Comparison of ENCODE assay signal across 18 cellular contexts in genomic region chr17:19578545-19578944, GRCh38. TPM values are rescaled to one million over a fixed set of nuclear protein-coding genes. Genes with fewer than 3 reads are reported as not detected.
A peak's percentile ranks its signal among the peaks of the same experiment; 100 is the strongest.
DNase-seq lines count a peak whose midpoint lies in the region; ATAC-seq, FAIRE-seq and TF ChIP-seq lines count a peak whose summit lies in the region.
"Had no signal": no experiment of that assay in that cellular context is flagged by ENCODE, and none has a peak within 500 bp of the region (broad histone marks: within the 10 kb centered on the region; RNA-seq: fewer than 3 reads in every experiment).

No MANE protein-coding gene starts in this region.

- no peak overlapping the region for H3K4me3 ChIP-seq in A673 (ENCODE audit: low read depth, low read length, poor library complexity, severe bottlenecking)
- H3K4me3 ChIP-seq in astrocyte of the spinal cord (ENCODE audit: low read depth, low read length) = no peak overlapping the region
- H3K4me3 ChIP-seq: mucosa of descending colon, pancreas had no signal

- no peak overlapping the region for H3K27ac Mint-ChIP-seq in mesothelial cell of epicardium
- H3K27ac Mint-ChIP-seq: activated CD8-positive, alpha-beta memory T cell treated with anti-CD3 and anti-CD28 coated beads, Interleukin-2, amount 10 ng/mL, durations not matched to agents 7 days and 5 days had no signal

- TF ChIP-seq POLR2A in H54 (IDR thresholded peaks at IDR 0.05; ENCODE audit: low read depth, low read length) = no peak

- POLR2A ChIA-PET in A673 (lab: Charles Lee; ENCODE audit: low non-redundant PET) = no interaction called here

- no peak overlapping the region for H3K27ac ChIP-seq in A673 (ENCODE audit: low read depth, low read length, poor library complexity, severe bottlenecking)
- H3K27ac ChIP-seq: pancreas had no signal

- H3K9me3 Mint-ChIP-seq in mesothelial cell of epicardium = no peaks in the 10 kb centered on the region

- ATAC-seq in GM19455 (IDR thresholded peaks at IDR 0.05; ENCODE audit: unreplicated experiment) = no peak
- ATAC-seq: activated CD4-positive, CD25-positive, alpha-beta regulatory T cell treated with anti-CD3 and anti-CD28 coated beads, Interleukin-2, amount 50 U/mL, for 24 hours; activated CD8-positive, alpha-beta memory T cell treated with anti-CD3 and anti-CD28 coated beads, Interleukin-2, amount 10 ng/mL, durations not matched to agents 7 days and 5 days; mucosa of descending colon; pancreas had no signal

- peaks cover 4% of the 10 kb centered on the region for H3K4me1 Mint-ChIP-seq in mesothelial cell of epicardium
- H3K4me1 Mint-ChIP-seq: activated CD8-positive, alpha-beta memory T cell treated with anti-CD3 and anti-CD28 coated beads, Interleukin-2, amount 10 ng/mL, durations not matched to agents 7 days and 5 days had no signal

- in situ Hi-C loops in astrocyte of the spinal cord (cut with HindIII; ENCODE audit: low sequenced_read_pairs) = no loop called here

- no peaks in the 10 kb centered on the region for H3K9me3 ChIP-seq in A673 (ENCODE audit: low read depth, low read length, poor library complexity, severe bottlenecking)
- H3K9me3 ChIP-seq: mucosa of descending colon, pancreas had no signal

- H3K27me3 ChIP-seq in A673 (replicated peaks; ENCODE audit: insufficient read depth, low read depth, low read length, poor library complexity) = peaks cover 6% of the 10 kb centered on the region

- intact Hi-C loops in A673 (cut with micrococcal nuclease; ENCODE audit: unreplicated experiment) = no loop called here

- no peak for FAIRE-seq in H54 (lab: Jason Lieb, UNC)
- FAIRE-seq: H1, pancreas had no signal

- peaks cover 4% of the 10 kb centered on the region for H3K4me1 ChIP-seq in A673 (ENCODE audit: insufficient read depth, low read length, poor library complexity, severe bottlenecking)
- H3K4me1 ChIP-seq: pancreas had no signal

- peaks cover 26% of the 10 kb centered on the region for H3K27me3 Mint-ChIP-seq in mesothelial cell of epicardium (ENCODE audit: low read depth)

- no peaks in the 10 kb centered on the region for H3K36me3 Mint-ChIP-seq in mesothelial cell of epicardium
- H3K36me3 Mint-ChIP-seq: activated CD8-positive, alpha-beta memory T cell treated with anti-CD3 and anti-CD28 coated beads, Interleukin-2, amount 10 ng/mL, durations not matched to agents 7 days and 5 days had no signal

- BruUV-seq in A673 (replicated peaks; lab: Mats Ljungman, UMichigan) = no TSS peak

- TF ChIP-seq CTCF in A673 (conservative IDR thresholded peaks at IDR 0.05; ENCODE audit: low read depth, low read length) = no peak
- no peak for TF ChIP-seq CTCF in astrocyte of the spinal cord (IDR thresholded peaks at IDR 0.05; ENCODE audit: low read depth, low read length)
- TF ChIP-seq CTCF in mesothelial cell of epicardium (IDR thresholded peaks at IDR 0.05; ENCODE audit: unreplicated experiment) = no peak

- H3K36me3 ChIP-seq in A673 (ENCODE audit: insufficient read depth, low read length, poor library complexity, severe bottlenecking) = no peaks in the 10 kb centered on the region
- H3K36me3 ChIP-seq: pancreas had no signal

- peak overlapping the region; percentile 3 for H3K4me3 Mint-ChIP-seq in mesothelial cell of epicardium
- H3K4me3 Mint-ChIP-seq: activated CD8-positive, alpha-beta memory T cell treated with anti-CD3 and anti-CD28 coated beads, Interleukin-2, amount 10 ng/mL, durations not matched to agents 7 days and 5 days had no signal

- DNase-seq in A673 (ENCODE audit: low spot score) (peak; percentile 54), H54 (ENCODE audit: insufficient read length, low spot score) (peak; percentile 51), astrocyte of the spinal cord (ENCODE audit: low read depth, low spot score) (peak; percentile 5), mesothelial cell of epicardium (ENCODE audit: low spot score in 2 of 2, unreplicated experiment in 2 of 2) (no peak), NCI-H1092 treated with DMSO at 0.1 percent for 48 hours (lab: John Stamatoyannopoulos, UW) (no peak)
- no peak for DNase-seq in activated CD4-positive, CD25-positive, alpha-beta regulatory T cell (lab: John Stamatoyannopoulos, UW)
- DNase-seq in NK-92 treated with Interleukin-12 subunit alpha and Interleukin-12 subunit beta, amount 100 ng/mL, for 24 hours (lab: John Stamatoyannopoulos, UW) = no peak
- DNase-seq: activated CD8-positive, alpha-beta memory T cell treated with anti-CD3 and anti-CD28 coated beads, Interleukin-2, amount 10 ng/mL, durations not matched to agents 7 days and 5 days; activated effector memory CD4-positive, alpha-beta T cell treated with anti-CD3 and anti-CD28 coated beads, Interleukin-2, amount 50 U/mL, for 16 hours; mucosa of descending colon; NCI-H187 treated with DMSO at 0.1 percent for 48 hours; NCI-H526 treated with DMSO at 0.1 percent for 48 hours; pancreas; stimulated activated CD4-positive, alpha-beta T cell treated with anti-CD3 and anti-CD28 coated beads, Interleukin-12 subunit alpha, Interleukin-12 subunit beta, amount 100 ng/mL, for 4 hours; T-helper 2 cell had no signal

- CTCF ChIA-PET in A673 (lab: Charles Lee) = no interaction called here

RNA-seq across cellular contexts. Expression of gene SLC47A1, which starts 44.9 kb away (rescaled TPM):
- total RNA-seq in A673 (2021) (1.9 and 2.1 TPM in 2 replicates), mesothelial cell of epicardium (5.5 to 9.2 TPM (median 5.9 TPM) in 3 replicates)

Comparison
In these comparisons a context has a peak if more than half of its experiments do, and no peak if none do; other contexts are left out.
1. DNase-seq: peak in A673 (single experiment), H54 (single experiment) and astrocyte of the spinal cord (single experiment); none in mesothelial cell of epicardium (0 of 2), activated CD4-positive, CD25-positive, alpha-beta regulatory T cell (0 of 4), NCI-H1092 treated with DMSO at 0.1 percent for 48 hours (single experiment) and NK-92 treated with Interleukin-12 subunit alpha and Interleukin-12 subunit beta, amount 100 ng/mL, for 24 hours (single experiment).